23 cellular contexts compared by ENCODE assay signal in the genomic region with DNA sequence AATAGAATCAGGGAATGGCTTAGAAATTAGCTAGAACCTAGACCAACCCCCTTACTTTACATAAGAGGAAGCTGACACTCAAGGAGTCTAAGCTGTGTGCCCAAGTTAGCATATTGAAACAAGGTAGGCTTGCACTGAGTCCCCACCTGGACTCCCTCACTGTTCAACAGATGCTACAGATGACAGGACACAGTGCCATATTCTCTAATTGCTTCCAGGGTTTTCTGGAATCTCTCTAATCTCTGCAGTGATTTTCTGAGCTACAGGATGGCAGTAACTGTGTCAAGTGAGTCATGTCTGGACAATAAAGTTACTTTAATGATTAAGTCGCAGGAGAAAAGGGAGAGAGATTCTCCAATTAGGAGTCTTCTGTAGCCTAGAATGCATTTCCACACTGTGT. TPM values are rescaled to one million over a fixed set of nuclear protein-coding genes. Genes with fewer than 3 reads are reported as not detected.
DNase-seq lines count a peak whose midpoint lies in the region; ATAC-seq and TF ChIP-seq lines count a peak whose summit lies in the region.
"Had no signal": no experiment of that assay in that cellular context is flagged by ENCODE, and none has a peak within 500 bp of the region (broad histone marks: within the 10 kb centered on the region; RNA-seq: fewer than 3 reads in every experiment).

No MANE protein-coding gene starts in this region.

- no peaks in the 10 kb centered on the region for H4K20me1 ChIP-seq in osteoblast (ENCODE audit: insufficient read depth, low read length)

- no peaks in the 10 kb centered on the region for H3K9me3 ChIP-seq in osteoblast (ENCODE audit: low read depth, low read length)

- no peaks in the 10 kb centered on the region for H3K27me3 ChIP-seq in dorsolateral prefrontal cortex
- no peaks in the 10 kb centered on the region for H3K27me3 ChIP-seq in osteoblast (ENCODE audit: insufficient read depth, low read length)

- H3K36me3 ChIP-seq in osteoblast (ENCODE audit: insufficient read depth, low read length), result no peaks in the 10 kb centered on the region

- H3K4me2 ChIP-seq in osteoblast (ENCODE audit: insufficient read depth, low read length), result no peak overlapping the region

- H3K27ac ChIP-seq in dorsolateral prefrontal cortex (peak overlapping the region in 57 of 59 donors; percentile 54 to 96 (median 89)), osteoblast (ENCODE audit: low read depth, low read length) (no peak overlapping the region), RWPE1 (no peak overlapping the region)
- H3K27ac ChIP-seq: 22Rv1, HL-60 had no signal

- no peaks in the 10 kb centered on the region for H3K79me2 ChIP-seq in osteoblast (ENCODE audit: insufficient read depth, low read length)

- H2AFZ ChIP-seq in osteoblast (ENCODE audit: low read length), result no peak overlapping the region

- H3K4me1 ChIP-seq in osteoblast (ENCODE audit: insufficient read depth, low read length), result peaks cover 23% of the 10 kb centered on the region

- POLR2A ChIA-PET in RWPE1 (lab: Yijun Ruan, JAX; ENCODE audit: low non-redundant PET), result no interaction called here

- peak; percentile 56 for DNase-seq in EH (ENCODE audit: low read depth)
- peak; percentile 65 for DNase-seq in SK-N-DZ (ENCODE audit: low spot score)
- no peak for DNase-seq in dorsolateral prefrontal cortex
- DNase-seq in osteoblast (ENCODE audit: insufficient read length, low spot score, missing footprints), result peak; percentile 8
- no peak for DNase-seq in NCI-H2227 treated with DMSO at 0.1 percent for 48 hours (lab: John Stamatoyannopoulos, UW)
- no peak for DNase-seq in Right ventricle myocardium inferior (ENCODE audit: missing footprints)
- no peak for DNase-seq in RWPE1 (ENCODE audit: low spot score)
- DNase-seq: AML-193; COR-L47; DMS 273 treated with DMSO at 0.1 percent for 48 hours; GDM1; H9; IMR-90; NCI-H1092; NCI-H1436 treated with DMSO at 0.1 percent for 48 hours; NCI-H2029; NCI-H446 treated with DMSO at 0.1 percent for 48 hours; NK-92 treated with Interleukin-12 subunit alpha and Interleukin-12 subunit beta, amount 100 ng/mL, for 24 hours; SHP77 had no signal

- CTCF ChIA-PET in RWPE1 (lab: Yijun Ruan, JAX), result no interaction called here

- H3K4me3 ChIP-seq in dorsolateral prefrontal cortex, result no peak overlapping the region
- no peak overlapping the region for H3K4me3 ChIP-seq in osteoblast (ENCODE audit: insufficient read depth, low read length)

- intact Hi-C loops in dorsolateral prefrontal cortex (cut with DNase I) (loop anchor here (5.0 to 10.0 kb wide), 4 partner anchors 33 to 290 kb away; partner anchors contain the start of gene ARHGAP5 (in 1 of the 2)), Right ventricle myocardium inferior (cut with DNase I) (no loop called here)

- TF ChIP-seq CTCF in dorsolateral prefrontal cortex (IDR thresholded peaks at IDR 0.05 in 54 of 56, conservative IDR thresholded peaks at IDR 0.05 in 2 of 56; ENCODE audit: low read depth in 1 of 56, partially characterized antibody in 56 of 56) (no peak), osteoblast (IDR thresholded peaks at IDR 0.05; ENCODE audit: extremely low read depth, low read depth, low read length) (no peak), RWPE1 (conservative IDR thresholded peaks at IDR 0.05; ENCODE audit: low read depth) (no peak)

- no peak for ATAC-seq in Right ventricle myocardium inferior
- ATAC-seq in GM18498 (IDR thresholded peaks at IDR 0.05; ENCODE audit: unreplicated experiment), result no peak

RNA-seq across cellular contexts. Expression of gene AKAP6, which starts 35.8 kb away (rescaled TPM):
- polyA plus RNA-seq in SK-N-DZ (2014; cell fraction: cytosol; rRNA removed), result 2.7 and 8.0 TPM in 2 replicates
- polyA plus RNA-seq in SK-N-DZ (2014; cell fraction: nucleus; rRNA removed), result 6.3 and 10.2 TPM in 2 replicates
- total RNA-seq in dorsolateral prefrontal cortex (100 to 1,000 TPM; 160 to 396 (median 286) TPM), osteoblast (0.29 and 2.2 TPM in 2 replicates), Right ventricle myocardium inferior (160 TPM)
- polyA plus RNA-seq: CD14-positive monocyte had no signal

Comparison
In these comparisons a context has a peak if more than half of its experiments do, and no peak if none do; other contexts are left out.
1. DNase-seq: peak in EH (single experiment), SK-N-DZ (single experiment) and osteoblast (single experiment); none in dorsolateral prefrontal cortex (0 of 10), NCI-H2227 treated with DMSO at 0.1 percent for 48 hours (single experiment), Right ventricle myocardium inferior (single experiment) and RWPE1 (single experiment).
2. H3K27ac ChIP-seq: peak in dorsolateral prefrontal cortex (57 of 59); none in osteoblast (single experiment) and RWPE1 (single experiment).
3. RNA of gene AKAP6, which starts 35.8 kb away (total RNA-seq): 160 to 396 TPM in dorsolateral prefrontal cortex and 160 TPM in Right ventricle myocardium inferior (single experiment); 0.29 to 2.2 TPM in osteoblast; every median in the first group is over 10 times any median in the second.